3 cellular contexts compared by ENCODE assay signal in genomic region chr7:102275123-102275703, GRCh38.
A peak's percentile ranks its signal among the peaks of the same experiment; 100 is the strongest.
TF ChIP-seq lines count a peak whose summit lies in the region.

No MANE protein-coding gene starts in this region.

TF ChIP-seq in HCT116, 20 proteins besides CTCF, POLR2A, EP300 and RAD21:
- TF ChIP-seq EZH2phosphoT487 (IDR thresholded peaks at IDR 0.05; ENCODE audit: borderline replicate concordance) (no peak), EZH2 (IDR thresholded peaks at IDR 0.05) (no peak), ELF1 (IDR thresholded peaks at IDR 0.05; ENCODE audit: borderline replicate concordance, low read depth) (no peak), CEBPB (IDR thresholded peaks at IDR 0.05; ENCODE audit: low read depth) (no peak), SP1 (IDR thresholded peaks at IDR 0.05; ENCODE audit: low read depth) (no peak), POLR2AphosphoS5 (IDR thresholded peaks at IDR 0.05; ENCODE audit: low read depth, low read length) (no peak), ATF3 (IDR thresholded peaks at IDR 0.05) (no peak), TCF7L2 (IDR thresholded peaks at IDR 0.05; ENCODE audit: borderline replicate concordance, extremely low read depth, insufficient read depth, insufficient read length) (no peak), REST (IDR thresholded peaks at IDR 0.05; ENCODE audit: low read depth) (no peak), ZBTB33 (IDR thresholded peaks at IDR 0.05; ENCODE audit: extremely low read depth, insufficient replicate concordance, low read length) (no peak), ZFX (IDR thresholded peaks at IDR 0.05) (no peak), MAX (IDR thresholded peaks at IDR 0.05) (no peak), ZNF274 (IDR thresholded peaks at IDR 0.05; ENCODE audit: low read depth, low read length) (no peak), YY1 (IDR thresholded peaks at IDR 0.05; ENCODE audit: extremely low read depth, insufficient replicate concordance, low read depth, low read length) (no peak)

TF ChIP-seq in K562, 482 proteins besides CTCF, POLR2A, EP300 and RAD21:
- peak in 1 of 2 experiments; percentile 47; a peak in 1 of 4 replicates for TF ChIP-seq KDM1A (IDR thresholded peaks at IDR 0.05)
- TF ChIP-seq ZFP36 (IDR thresholded peaks at IDR 0.05; ENCODE audit: low read depth, low read length, partially characterized antibody), result peak; percentile 97
- peak; percentile 57; the same call in 1 of the 2 replicates for TF ChIP-seq ZNF436 (CRISPR knock-in tag; IDR thresholded peaks at IDR 0.05)
- TF ChIP-seq ZNF184 (CRISPR knock-in tag; IDR thresholded peaks at IDR 0.05), result no peak
- 0 out of 4 replicates have a peak, but pooled peaks of 1 of the 2 experiments have one; percentile 11 for TF ChIP-seq RCOR1 (IDR thresholded peaks at IDR 0.05; ENCODE audit: borderline replicate concordance in 1 of 2, low read depth in 2 of 2, low read length in 2 of 2)
- no peak for TF ChIP-seq SFPQ (IDR thresholded peaks at IDR 0.05; ENCODE audit: low read depth, low read length)
- peak; percentile 19; the same call in 1 of the 2 replicates for TF ChIP-seq BCOR (IDR thresholded peaks at IDR 0.05)
TF ChIP-seq in K562: peak in this region for 5.

TF ChIP-seq in SK-N-SH treated with all-trans-retinoic acid at 6 μM for 48 hours, 23 proteins besides CTCF, POLR2A, EP300 and RAD21:
- no peak for TF ChIP-seq ZFP30 (CRISPR knock-in tag; IDR thresholded peaks at IDR 0.05)
- TF ChIP-seq SNAI2 (CRISPR knock-in tag; IDR thresholded peaks at IDR 0.05), result no peak
- TF ChIP-seq ARNTL (CRISPR knock-in tag; IDR thresholded peaks at IDR 0.05; ENCODE audit: borderline replicate concordance, low read depth), result no peak
- no peak for TF ChIP-seq CSDC2 (CRISPR knock-in tag; IDR thresholded peaks at IDR 0.05)
- no peak for TF ChIP-seq TCF4 (CRISPR knock-in tag; IDR thresholded peaks at IDR 0.05; ENCODE audit: borderline replicate concordance)
- TF ChIP-seq OSR1 (CRISPR knock-in tag; IDR thresholded peaks at IDR 0.05), result no peak
- TF ChIP-seq ISL1 (CRISPR knock-in tag; IDR thresholded peaks at IDR 0.05), result no peak
- TF ChIP-seq ZC3H10 (CRISPR knock-in tag; IDR thresholded peaks at IDR 0.05), result no peak
- TF ChIP-seq GLIS3 (CRISPR knock-in tag; IDR thresholded peaks at IDR 0.05), result no peak
- TF ChIP-seq TOX (CRISPR knock-in tag; IDR thresholded peaks at IDR 0.05; ENCODE audit: borderline replicate concordance), result no peak
- no peak for TF ChIP-seq ZNF70 (CRISPR knock-in tag; IDR thresholded peaks at IDR 0.05)
- no peak for TF ChIP-seq RARB (CRISPR knock-in tag; IDR thresholded peaks at IDR 0.05)
- no peak for TF ChIP-seq ZFP3 (CRISPR knock-in tag; IDR thresholded peaks at IDR 0.05)
